ENCODE assay signal across 8 cellular contexts in the genomic region with DNA sequence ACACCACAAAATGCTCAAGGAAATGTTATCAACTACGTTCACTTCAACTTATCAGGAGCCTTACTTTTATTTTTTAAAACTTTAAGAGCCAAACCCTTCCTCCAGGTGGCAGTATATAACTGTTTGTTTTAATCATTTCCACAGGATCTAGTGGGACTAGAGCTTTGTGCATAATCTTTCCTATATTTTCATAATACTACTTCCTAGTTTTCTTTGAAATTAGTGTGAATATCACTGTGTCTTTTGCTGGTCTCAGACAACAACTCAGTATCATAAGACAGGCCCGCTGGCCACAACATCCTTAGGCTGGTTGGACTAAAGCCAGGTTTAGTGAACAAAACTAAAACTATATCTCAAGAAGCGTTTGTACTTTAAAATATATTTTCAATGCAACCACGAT.
A peak's percentile ranks its signal among the peaks of the same experiment; 100 is the strongest.
DNase-seq lines count a peak whose midpoint lies in the region; ATAC-seq, FAIRE-seq and TF ChIP-seq lines count a peak whose summit lies in the region.

No MANE protein-coding gene starts in this region.

- H3K27ac Mint-ChIP-seq in activated naive CD4-positive, alpha-beta T cell treated with anti-CD3 and anti-CD28 coated beads, Interleukin-2, amount 50 U/mL, for 24 hours: no peak overlapping the region

- TF ChIP-seq CTCF in foreskin fibroblast (IDR thresholded peaks at IDR 0.05; ENCODE audit: low read depth, low read length): peak; percentile 22
- peak; percentile 49 for TF ChIP-seq CTCF in retinal pigment epithelial cell (conservative IDR thresholded peaks at IDR 0.05; ENCODE audit: low read depth, low read length)

- H3K36me3 Mint-ChIP-seq in activated naive CD4-positive, alpha-beta T cell treated with anti-CD3 and anti-CD28 coated beads, Interleukin-2, amount 50 U/mL, for 24 hours: peaks cover 5% of the 10 kb centered on the region

- H3K4me3 ChIP-seq in foreskin fibroblast (ENCODE audit: low read depth in 1 of 2, low read length in 2 of 2) (no peak overlapping the region), retinal pigment epithelial cell (ENCODE audit: low read length) (no peak overlapping the region)

- peaks cover 47% of the 10 kb centered on the region for H3K4me1 Mint-ChIP-seq in activated naive CD4-positive, alpha-beta T cell treated with anti-CD3 and anti-CD28 coated beads, Interleukin-2, amount 50 U/mL, for 24 hours

- H3K27me3 Mint-ChIP-seq in activated naive CD4-positive, alpha-beta T cell treated with anti-CD3 and anti-CD28 coated beads, Interleukin-2, amount 50 U/mL, for 24 hours: no peaks in the 10 kb centered on the region

- FAIRE-seq in TTC549 (lab: Jason Lieb, UNC): peak; percentile 89

- no peak for DNase-seq in activated naive CD4-positive, alpha-beta T cell treated with Interleukin-2 at 50 U/mL for 16 hours
- DNase-seq in NCI-H146 treated with DMSO at 0.1 percent for 48 hours (lab: John Stamatoyannopoulos, UW; ENCODE audit: unreplicated experiment) (peak; percentile 18), foreskin fibroblast (peak in 1 of 2 donors; percentile 67), retinal pigment epithelial cell (ENCODE audit: low read depth) (no peak)

- H3K9me3 Mint-ChIP-seq in activated naive CD4-positive, alpha-beta T cell treated with anti-CD3 and anti-CD28 coated beads, Interleukin-2, amount 50 U/mL, for 24 hours: no peaks in the 10 kb centered on the region

- no peak for ATAC-seq in GM18502 (IDR thresholded peaks at IDR 0.05; ENCODE audit: poor library complexity, unreplicated experiment)
- no peak for ATAC-seq in HG03520 (IDR thresholded peaks at IDR 0.05; ENCODE audit: unreplicated experiment)

- H3K4me3 Mint-ChIP-seq in activated naive CD4-positive, alpha-beta T cell treated with anti-CD3 and anti-CD28 coated beads, Interleukin-2, amount 50 U/mL, for 24 hours: peak overlapping the region; percentile 27
